8 cellular contexts compared by ENCODE assay signal in genomic region chr7:129187681-129188371, GRCh38. TPM values are rescaled to one million over a fixed set of nuclear protein-coding genes. Genes with fewer than 3 reads are reported as not detected.
DNase-seq lines count a peak whose midpoint lies in the region; ATAC-seq, FAIRE-seq and TF ChIP-seq lines count a peak whose summit lies in the region.

No MANE protein-coding gene starts in this region.

- H3K4me3 Mint-ChIP-seq in GM23338 (peak overlapping the region; percentile 71), mesothelial cell of epicardium (peak overlapping the region; percentile 81)

- no peak for TF ChIP-seq RAD21 in A549 (conservative IDR thresholded peaks at IDR 0.05 in 1 of 2, IDR thresholded peaks at IDR 0.05 in 1 of 2)

- in situ Hi-C loops in mammary epithelial cell (cut with MboI; ENCODE audit: low sequenced_read_pairs in 2 of 2) = no loop called here

- dilution Hi-C loops in mammary epithelial cell (cut with HindIII; ENCODE audit: low sequenced_read_pairs) = no loop called here

- H4K20me1 ChIP-seq in GM23338 (replicated peaks; ENCODE audit: insufficient read depth) (peaks cover 29% of the 10 kb centered on the region), mammary epithelial cell (ENCODE audit: insufficient read depth, low read length) (no peaks in the 10 kb centered on the region)

- TF ChIP-seq EP300 in A549 (IDR thresholded peaks at IDR 0.05) = no peak

- TF ChIP-seq POLR2A in A549 (IDR thresholded peaks at IDR 0.05; ENCODE audit: low read length) = no peak

- H3K79me2 ChIP-seq in GM23338 (replicated peaks; ENCODE audit: insufficient read depth) = peaks cover 37% of the 10 kb centered on the region
- no peaks in the 10 kb centered on the region for H3K79me2 ChIP-seq in mammary epithelial cell (ENCODE audit: insufficient read depth, low read length)

- peaks cover 26% of the 10 kb centered on the region for H3K27me3 Mint-ChIP-seq in GM23338 (ENCODE audit: insufficient read depth, low read depth, poor library complexity)
- no peaks in the 10 kb centered on the region for H3K27me3 Mint-ChIP-seq in mesothelial cell of epicardium (ENCODE audit: low read depth)

- DNase-seq in A549 (ENCODE audit: low read depth in 1 of 2, low spot score in 1 of 2) (peak in 1 of 2 experiments; percentile 35), GM23338 (ENCODE audit: low spot score) (no peak), mammary epithelial cell (no peak), mesothelial cell of epicardium (ENCODE audit: low spot score in 2 of 2, unreplicated experiment in 2 of 2) (no peak), COR-L47 (lab: John Stamatoyannopoulos, UW) (no peak), GM10266 (ENCODE audit: extremely low spot score) (no peak), cerebellar cortex (ENCODE audit: low spot score) (no peak), superior temporal gyrus (ENCODE audit: extremely low spot score) (no peak)

- H3K9ac ChIP-seq in mammary epithelial cell (ENCODE audit: insufficient read depth, low read length) = no peak overlapping the region

- H3K4me1 Mint-ChIP-seq in GM23338 (peaks cover 36% of the 10 kb centered on the region), mesothelial cell of epicardium (peaks cover 35% of the 10 kb centered on the region)

- no peak for TF ChIP-seq CTCF in A549 (IDR thresholded peaks at IDR 0.05)
- no peak for TF ChIP-seq CTCF in GM23338 (conservative IDR thresholded peaks at IDR 0.05; ENCODE audit: low read depth in 2 of 2)
- no peak for TF ChIP-seq CTCF in mammary epithelial cell (conservative IDR thresholded peaks at IDR 0.05 in 1 of 2, IDR thresholded peaks at IDR 0.05 in 1 of 2; ENCODE audit: extremely low read depth in 1 of 2, insufficient read depth in 1 of 2, low read depth in 1 of 2, low read length in 2 of 2)
- TF ChIP-seq CTCF in mesothelial cell of epicardium (IDR thresholded peaks at IDR 0.05; ENCODE audit: unreplicated experiment) = no peak
- TF ChIP-seq CTCF in GM10266 (IDR thresholded peaks at IDR 0.05; ENCODE audit: control insufficient read depth, insufficient read depth, low read depth, missing control alignments) = no peak

- H3K27me3 ChIP-seq in GM23338 (ENCODE audit: insufficient read depth) (peaks cover 28% of the 10 kb centered on the region), mammary epithelial cell (ENCODE audit: insufficient read depth, low read length) (no peaks in the 10 kb centered on the region)

- intact Hi-C loops in mammary epithelial cell (cut with micrococcal nuclease) = loop anchor here (2.0 kb wide), 1 partner anchor 23 kb away; no protein-coding TSS in a partner anchor

- H3K9me2 ChIP-seq in GM23338 (ENCODE audit: insufficient read depth) = no peaks in the 10 kb centered on the region

- H3K9me3 Mint-ChIP-seq in GM23338 (no peaks in the 10 kb centered on the region; the same call in 2 of the 3 replicates), mesothelial cell of epicardium (no peaks in the 10 kb centered on the region)

- H3K36me3 ChIP-seq in GM23338 (ENCODE audit: insufficient read depth) (no peaks in the 10 kb centered on the region), mammary epithelial cell (ENCODE audit: insufficient read depth, low read length) (no peaks in the 10 kb centered on the region)

- H3K4me1 ChIP-seq in A549 = peaks cover 12% of the 10 kb centered on the region
- H3K4me1 ChIP-seq in GM23338 (ENCODE audit: insufficient read depth) = peaks cover 25% of the 10 kb centered on the region
- peaks cover 17% of the 10 kb centered on the region for H3K4me1 ChIP-seq in mammary epithelial cell (ENCODE audit: insufficient read depth, low read length)

- H3K4me2 ChIP-seq in A549 (peak overlapping the region; percentile 89), GM23338 (peak overlapping the region; percentile 99), mammary epithelial cell (ENCODE audit: insufficient read depth, low read depth, low read length) (peak overlapping the region; percentile 85)

- H3K36me3 Mint-ChIP-seq in GM23338 (ENCODE audit: low read depth) (peaks cover 10% of the 10 kb centered on the region), mesothelial cell of epicardium (peaks cover 8% of the 10 kb centered on the region)

- ATAC-seq in A549 (peak; percentile 4 to 7; a peak in 5 of 6 replicates), GM23338 (no peak)

- WGBS in A549 (ENCODE audit: missing lambda C conversion rate) = 59% methylated on average over 14 of the region's 14 CpGs
- 54% methylated on average over 8 of the region's 14 CpGs for WGBS in mammary epithelial cell (ENCODE audit: low coverage, missing lambda C conversion rate)

- H3K27ac Mint-ChIP-seq in GM23338 = peak overlapping the region; percentile 72; the same call in 1 of the 2 replicates
- H3K27ac Mint-ChIP-seq in mesothelial cell of epicardium = peak overlapping the region; percentile 74

- BruUV-seq in mammary epithelial cell (replicated peaks; lab: Mats Ljungman, UMichigan) = no TSS peak

- H3K4me3 ChIP-seq in A549 = peak overlapping the region; percentile 87
- peak overlapping the region; percentile 98 for H3K4me3 ChIP-seq in GM23338
- H3K4me3 ChIP-seq in mammary epithelial cell (replicated peaks in 1 of 3; ENCODE audit: insufficient read depth in 1 of 3, low read depth in 2 of 3, low read length in 3 of 3) = peak overlapping the region in 2 of 3 experiments; percentile 58 to 65

- no peaks in the 10 kb centered on the region for H3K9me3 ChIP-seq in A549
- H3K9me3 ChIP-seq in mammary epithelial cell (replicated peaks; ENCODE audit: insufficient read depth, low read length) = no peaks in the 10 kb centered on the region

- H3K27ac ChIP-seq in A549 = peak overlapping the region; percentile 88 to 97
- peak overlapping the region; percentile 87; the same call in 1 of the 2 replicates for H3K27ac ChIP-seq in GM23338 (ENCODE audit: low read depth)
- no peak overlapping the region for H3K27ac ChIP-seq in mammary epithelial cell (ENCODE audit: insufficient read depth, low read depth, low read length)

- FAIRE-seq in A549 (lab: Jason Lieb, UNC) = no peak

- H3F3A ChIP-seq in GM23338 (replicated peaks; ENCODE audit: low read depth) = peaks cover 5% of the 10 kb centered on the region; the same call in 1 of the 2 replicates

- CTCF ChIA-PET in A549 (lab: Yijun Ruan, JAX) = interaction anchor here (1.0 to 1.3 kb wide), 3 partner anchors 10 to 23 kb away, joined by 3 to 4 read pairs (median 3); no protein-coding TSS in a partner anchor
- CTCF ChIA-PET in mammary epithelial cell (lab: Charles Lee; ENCODE audit: low non-redundant PET) = no interaction called here

- POLR2A ChIA-PET in A549 (lab: Yijun Ruan, JAX) = interaction anchor here (0.7 to 2.0 kb wide), 2 partner anchors 24 to 1824 kb away, joined by 3 to 6 read pairs; no protein-coding TSS in a partner anchor

- H2AFZ ChIP-seq in GM23338 = peak overlapping the region; percentile 99
- H2AFZ ChIP-seq in mammary epithelial cell (ENCODE audit: low read depth, low read length) = peak overlapping the region; percentile 78

TF ChIP-seq in A549, 52 proteins besides CTCF, POLR2A, EP300 and RAD21 (continues in another document):
- TF ChIP-seq BHLHE40 (IDR thresholded peaks at IDR 0.05; ENCODE audit: low read depth, low read length) (no peak), RNF2 (IDR thresholded peaks at IDR 0.05; ENCODE audit: borderline replicate concordance, low read depth) (no peak), ZFP36 (IDR thresholded peaks at IDR 0.05; ENCODE audit: borderline replicate concordance, partially characterized antibody) (no peak)

TF ChIP-seq in GM23338, 12 proteins besides CTCF, POLR2A, EP300 and RAD21 (continues in another document):
- TF ChIP-seq EZH2phosphoT487 (IDR thresholded peaks at IDR 0.05; ENCODE audit: unreplicated experiment) = no peak
- no peak for TF ChIP-seq NANOG (IDR thresholded peaks at IDR 0.05; ENCODE audit: borderline replicate concordance)
- TF ChIP-seq EZH2 (IDR thresholded peaks at IDR 0.05; ENCODE audit: low read depth, unreplicated experiment) = no peak

RNA-seq across cellular contexts. Expression of gene SMO, which starts 0.6 kb away (rescaled TPM):
- polyA plus RNA-seq in A549 (2011; rRNA removed) (11.8 and 16.2 TPM in 2 replicates), A549 (2017; fragmentation: RNase III; extraction: RNeasy Plus Mini Kit Qiagen cat#74134 plus additional on column Dnase treatment) (14.2 to 18.3 TPM (median 15.7 TPM) in 3 replicates), GM23338 (2016; fragmentation: Nextera tagmentation; extraction: Ambion mirVana) (13.1 and 13.9 TPM in 2 replicates), mammary epithelial cell (6.9 TPM)
- polyA plus RNA-seq in A549 (2012; cell fraction: cytosol; rRNA removed) = 20.0 and 27.9 TPM in 2 replicates
- polyA plus RNA-seq in A549 (2012; cell fraction: nucleus; rRNA removed) = 48.2 and 50.7 TPM in 2 replicates
- 56.6 and 59.9 TPM in 2 replicates for polyA minus RNA-seq in A549 (2011; rRNA and poly(A)+ RNA removed)
- 57.7 and 61.5 TPM in 2 replicates for total RNA-seq in GM23338 (2014; rRNA removed; shearing (Covaris generic))
- total RNA-seq in mammary epithelial cell (10 to 100 TPM; 10.4 to 15.2 TPM), mesothelial cell of epicardium (134 to 135 TPM (median 134 TPM) in 3 replicates)
- polyA minus RNA-seq in mammary epithelial cell = 44.1 TPM

RNA-seq across cellular contexts. Expression of gene AHCYL2, which starts 37.0 kb away (rescaled TPM):
- polyA plus RNA-seq in A549 (2011; rRNA removed) = 25.7 and 25.9 TPM in 2 replicates
- polyA plus RNA-seq in A549 (2012; cell fraction: cytosol; rRNA removed) = 5.3 and 5.6 TPM in 2 replicates
- 6.9 and 9.9 TPM in 2 replicates for polyA plus RNA-seq in A549 (2012; cell fraction: nucleus; rRNA removed)
- 9.1 to 10.8 TPM (median 9.9 TPM) in 3 replicates for polyA plus RNA-seq in A549 (2017; fragmentation: RNase III; extraction: RNeasy Plus Mini Kit Qiagen cat#74134 plus additional on column Dnase treatment)
- 20.0 and 28.2 TPM in 2 replicates for polyA minus RNA-seq in A549 (2011; rRNA and poly(A)+ RNA removed)
- total RNA-seq in GM23338 (2014; rRNA removed; shearing (Covaris generic)) = 29.4 and 42.6 TPM in 2 replicates
- 7.8 and 9.2 TPM in 2 replicates for polyA plus RNA-seq in GM23338 (2016; fragmentation: Nextera tagmentation; extraction: Ambion mirVana)
- total RNA-seq in mammary epithelial cell = 10 to 100 TPM; 19.3 to 26.6 TPM
- polyA plus RNA-seq in mammary epithelial cell = 13.6 TPM
- polyA minus RNA-seq in mammary epithelial cell = 79.8 TPM
- 22.8 to 23.9 TPM (median 23.3 TPM) in 3 replicates for total RNA-seq in mesothelial cell of epicardium

RNA-seq across cellular contexts. Expression of gene TSPAN33, which starts 43.3 kb away (rescaled TPM):
- polyA plus RNA-seq in A549 (2011; rRNA removed) (9.1 and 12.3 TPM in 2 replicates), A549 (2017; fragmentation: RNase III; extraction: RNeasy Plus Mini Kit Qiagen cat#74134 plus additional on column Dnase treatment) (4.9 to 5.3 TPM (median 5.0 TPM) in 3 replicates), GM23338 (2016; fragmentation: Nextera tagmentation; extraction: Ambion mirVana) (17.6 and 21.1 TPM in 2 replicates), mammary epithelial cell (4.8 TPM)
- 7.9 and 9.7 TPM in 2 replicates for polyA plus RNA-seq in A549 (2012; cell fraction: cytosol; rRNA removed)
- 5.5 and 6.7 TPM in 2 replicates for polyA plus RNA-seq in A549 (2012; cell fraction: nucleus; rRNA removed)
- polyA minus RNA-seq in A549 (2011; rRNA and poly(A)+ RNA removed) = 17.1 and 21.8 TPM in 2 replicates
- total RNA-seq in GM23338 (2014; rRNA removed; shearing (Covaris generic)) = 46.8 and 51.5 TPM in 2 replicates
- total RNA-seq in mammary epithelial cell (1 to 10 TPM; 1.7 to 1.8 TPM), mesothelial cell of epicardium (6.4 to 7.4 TPM (median 7.0 TPM) in 3 replicates)
- polyA minus RNA-seq in mammary epithelial cell = 7.2 TPM
